In genomic region chr22:27919943-27920755, GRCh38 we compare ENCODE assay signal across 8 cellular contexts. TPM values are rescaled to one million over a fixed set of nuclear protein-coding genes. Genes with fewer than 3 reads are reported as not detected.
DNase-seq lines count a peak whose midpoint lies in the region; ATAC-seq and TF ChIP-seq lines count a peak whose summit lies in the region.

No MANE protein-coding gene starts in this region.

- H3K36me3 ChIP-seq in HUES6 (ENCODE audit: control insufficient read depth, insufficient read depth, low read length): peaks cover 22% of the 10 kb centered on the region
- H3K36me3 ChIP-seq in WERI-Rb-1: peaks cover 20% of the 10 kb centered on the region

- H3K27me3 ChIP-seq in HUES6 (ENCODE audit: control insufficient read depth, insufficient read depth, low read length) (no peaks in the 10 kb centered on the region), WERI-Rb-1 (ENCODE audit: insufficient read depth, low read depth, severe bottlenecking) (no peaks in the 10 kb centered on the region)

- H3K27ac ChIP-seq in HUES6 (ENCODE audit: low read depth, low read length) (peak overlapping the region; percentile 66; the same call in 1 of the 2 replicates), WERI-Rb-1 (peak overlapping the region; percentile 90)

- H3K27ac Mint-ChIP-seq in neural crest cell (ENCODE audit: unreplicated experiment): peak overlapping the region; percentile 89

- peaks cover 27% of the 10 kb centered on the region for H3K4me1 ChIP-seq in HUES6 (ENCODE audit: control insufficient read depth, insufficient read depth, low read length)

- no peaks in the 10 kb centered on the region for H3K9me3 Mint-ChIP-seq in neural crest cell

- H3K4me1 Mint-ChIP-seq in neural crest cell: peaks cover 49% of the 10 kb centered on the region

- no peaks in the 10 kb centered on the region for H3K9me3 ChIP-seq in HUES6 (ENCODE audit: control insufficient read depth, insufficient read depth, low read depth, low read length)
- no peaks in the 10 kb centered on the region for H3K9me3 ChIP-seq in WERI-Rb-1 (ENCODE audit: severe bottlenecking)

- peak overlapping the region; percentile 84 for H3K9ac ChIP-seq in HUES6 (ENCODE audit: low read length)

- peak; percentile 77 for DNase-seq in ELF-1 (ENCODE audit: low read depth, low spot score)
- peak; percentile 33 for DNase-seq in WERI-Rb-1
- peak; percentile 88 for DNase-seq in fibroblast of villous mesenchyme (ENCODE audit: low read depth)
- DNase-seq in neural crest cell (ENCODE audit: low read depth, low spot score): peak; percentile 27
- no peak for DNase-seq in GOT3 (lab: John Stamatoyannopoulos, UW)
- no peak for DNase-seq in NCI-H2196 (lab: John Stamatoyannopoulos, UW; ENCODE audit: unreplicated experiment)

- TF ChIP-seq CTCF in WERI-Rb-1 (IDR thresholded peaks at IDR 0.05; ENCODE audit: low read depth, low read length) (no peak), fibroblast of villous mesenchyme (IDR thresholded peaks at IDR 0.05; ENCODE audit: insufficient read depth, low read depth, low read length) (peak; percentile 2), neural crest cell (conservative IDR thresholded peaks at IDR 0.05) (no peak)

- no peaks in the 10 kb centered on the region for H3K27me3 Mint-ChIP-seq in neural crest cell (ENCODE audit: low read depth)

- ATAC-seq in GM21390 (IDR thresholded peaks at IDR 0.05; ENCODE audit: unreplicated experiment): peak; percentile 31

- peaks cover 19% of the 10 kb centered on the region for H3K36me3 Mint-ChIP-seq in neural crest cell (ENCODE audit: low read depth)

- H3K4me3 ChIP-seq in HUES6 (ENCODE audit: low read depth, low read length) (peak overlapping the region; percentile 81), WERI-Rb-1 (ENCODE audit: low read depth, low read length) (peak overlapping the region; percentile 98), fibroblast of villous mesenchyme (ENCODE audit: low read depth, low read length) (peak overlapping the region; percentile 73)

- peak overlapping the region; percentile 99 for H3K4me3 Mint-ChIP-seq in neural crest cell

RNA-seq across cellular contexts. Expression of gene PITPNB, which starts 1.1 kb away (rescaled TPM):
- total RNA-seq in fibroblast of villous mesenchyme: 23.2 and 29.4 TPM in 2 replicates
- total RNA-seq in neural crest cell: 92.6 and 98.8 TPM in 2 replicates

Comparison
In these comparisons a context has a peak if more than half of its experiments do, and no peak if none do; other contexts are left out.
1. DNase-seq: peak in ELF-1 (single experiment), WERI-Rb-1 (single experiment), fibroblast of villous mesenchyme (single experiment) and neural crest cell (single experiment); none in GOT3 (single experiment) and NCI-H2196 (single experiment).
2. Peak in every context shown above with its lines, with median percentiles within 50 percentile points of each other: H3K4me3 ChIP-seq.